ENCODE assay signal across 12 cellular contexts in the genomic region with DNA sequence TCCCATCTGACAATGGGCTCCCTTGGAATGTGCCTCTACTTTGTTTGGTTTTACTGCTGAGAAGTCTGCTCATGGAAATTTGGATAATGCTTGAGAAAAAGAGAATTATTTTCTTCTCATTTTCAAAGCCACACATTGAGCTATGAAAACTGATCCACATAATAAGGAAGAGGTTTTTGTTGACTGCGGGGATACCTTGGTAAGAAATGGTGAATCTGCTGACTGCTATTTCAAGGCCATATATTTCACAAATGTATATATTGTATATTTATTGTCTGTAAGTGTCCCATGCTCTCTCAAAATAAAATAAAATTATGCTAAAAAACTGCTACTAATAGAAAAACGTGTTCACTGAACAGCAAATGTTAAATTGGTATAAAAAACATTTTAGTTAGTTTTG. TPM values are rescaled to one million over a fixed set of nuclear protein-coding genes. Genes with fewer than 3 reads are reported as not detected.
"Had no signal": no experiment of that assay in that cellular context is flagged by ENCODE, and none has a peak within 500 bp of the region (broad histone marks: within the 10 kb centered on the region; RNA-seq: fewer than 3 reads in every experiment).

No MANE protein-coding gene starts in this region.

- H3K4me1 ChIP-seq: HAP-1 had no signal

- H3K9ac ChIP-seq: GM23248 had no signal

- H3K4me3 Mint-ChIP-seq: GM23338, H9, HFFc6 had no signal

- FAIRE-seq: H1, H54 had no signal

- H2AFZ ChIP-seq: GM23248, GM23338 had no signal

- H3K9me3 ChIP-seq: HAP-1 had no signal

- H3K4me2 ChIP-seq: GM23338 had no signal

- H3K9me3 Mint-ChIP-seq: GM23338, H9, HFFc6 had no signal

- H3K36me3 ChIP-seq: HAP-1 had no signal

- H3K4me3 ChIP-seq: GM23248, GM23338, HAP-1 had no signal

- DNase-seq: GM23248, GOT3, H7, H9, HCEC 1CT, HFFc6 had no signal

- H3K27ac Mint-ChIP-seq: GM23338, HFFc6 had no signal

- ATAC-seq: GM23338, HCT116 had no signal

- H3K27ac ChIP-seq: GM23248 had no signal

RNA-seq across cellular contexts. Expression of a gene that starts 39.2 kb away (rescaled TPM):
- total RNA-seq: GM23248, H4, HFFc6 had no signal
- polyA plus RNA-seq: GM23248 had no signal
